Comparison of ENCODE assay signal across 13 cellular contexts in genomic region chr17:55161935-55162555, GRCh38.
DNase-seq lines count a peak whose midpoint lies in the region; ATAC-seq, FAIRE-seq and TF ChIP-seq lines count a peak whose summit lies in the region.
"Had no signal": no experiment of that assay in that cellular context is flagged by ENCODE, and none has a peak within 500 bp of the region (broad histone marks: within the 10 kb centered on the region; RNA-seq: fewer than 3 reads in every experiment).

No MANE protein-coding gene starts in this region.

- no TSS peak for BruUV-seq in K562 (replicated peaks; lab: Mats Ljungman, UMichigan)

- peak; percentile 88 for FAIRE-seq in HTR-8/SVneo (lab: Jason Lieb, UNC)
- FAIRE-seq in K562 (lab: Jason Lieb, UNC) = no peak
- FAIRE-seq: H1, islet of Langerhans had no signal

- ATAC-seq in K562 (no peak), GM18502 (IDR thresholded peaks at IDR 0.05; ENCODE audit: poor library complexity, unreplicated experiment) (no peak), GM19328 (IDR thresholded peaks at IDR 0.05; ENCODE audit: unreplicated experiment) (no peak)

- POLR2A ChIA-PET in K562 (lab: Yijun Ruan, JAX) = no interaction called here

- TF ChIP-seq CTCF in K562 (IDR thresholded peaks at IDR 0.05 in 2 of 3, conservative IDR thresholded peaks at IDR 0.05 in 1 of 3; ENCODE audit: insufficient read depth in 2 of 3, low read depth in 1 of 3, low read length in 3 of 3) = no peak

- 0 out of 3 replicates have a peak, but pooled peaks cover 3% of the 10 kb centered on the region for H3K36me3 ChIP-seq in K562 (ENCODE audit: control insufficient read depth, insufficient read depth, low read length)
- H3K36me3 ChIP-seq: transverse colon had no signal

- H2AFZ ChIP-seq in K562 (ENCODE audit: low read depth, low read length) = no peak overlapping the region

- in situ Hi-C loops in K562 (cut with MboI) = no loop called here

- H3K4me2 ChIP-seq in K562 (ENCODE audit: insufficient read depth, low read length) = no peak overlapping the region

- H3K27ac ChIP-seq in K562 (ENCODE audit: extremely low read depth, low read depth, low read length) = no peak overlapping the region
- H3K27ac ChIP-seq: transverse colon had no signal

- H3K79me2 ChIP-seq in K562 (ENCODE audit: control insufficient read depth, insufficient read depth, low read length) = no peaks in the 10 kb centered on the region

- no peak for TF ChIP-seq POLR2A in K562 (conservative IDR thresholded peaks at IDR 0.05)

- H3K4me1 ChIP-seq in K562 (replicated peaks in 1 of 2; ENCODE audit: control insufficient read depth in 2 of 2, insufficient read depth in 2 of 2, low read length in 2 of 2) = no peaks in the 10 kb centered on the region

- H4K20me1 ChIP-seq in K562 (replicated peaks; ENCODE audit: control insufficient read depth, insufficient read depth, low read length) = no peaks in the 10 kb centered on the region

- no peak for TF ChIP-seq RAD21 in K562 (CRISPR knock-in tag; conservative IDR thresholded peaks at IDR 0.05 in 1 of 2, IDR thresholded peaks at IDR 0.05 in 1 of 2)

- CTCF ChIA-PET in K562 (lab: Yijun Ruan, JAX; ENCODE audit: low intra/inter-chr PET ratio) = no interaction called here

- WGBS in K562 (ENCODE audit: insufficient coverage, low coverage, missing lambda C conversion rate) = 60% methylated on average over 7 of the region's 7 CpGs

- no peaks in the 10 kb centered on the region for H3K9me3 ChIP-seq in K562 (replicated peaks; ENCODE audit: control insufficient read depth, insufficient read depth, low read depth, low read length)
- H3K9me3 ChIP-seq: transverse colon had no signal

- H3K9ac ChIP-seq in K562 (ENCODE audit: insufficient read depth in 1 of 2, low read depth in 2 of 2, low read length in 2 of 2) = no peak overlapping the region

- TF ChIP-seq EP300 in K562 (IDR thresholded peaks at IDR 0.05; ENCODE audit: low read length) = no peak

- intact Hi-C loops in K562 (cut with micrococcal nuclease) = no loop called here

- H3K27me3 ChIP-seq in K562 (ENCODE audit: control insufficient read depth in 2 of 2, insufficient read depth in 2 of 2, low read length in 2 of 2) = no peaks in the 10 kb centered on the region
- H3K27me3 ChIP-seq: transverse colon had no signal

- no peaks in the 10 kb centered on the region for H3K9me1 ChIP-seq in K562 (ENCODE audit: control insufficient read depth, insufficient read depth, low read length)

- no peak overlapping the region for H3K4me3 ChIP-seq in K562
- H3K4me3 ChIP-seq: transverse colon had no signal

- DNase-seq in COLO829 (ENCODE audit: low spot score) (peak; percentile 13), HTR-8/SVneo (ENCODE audit: insufficient read length, low spot score) (peak; percentile 54), K562 (ENCODE audit: extremely low read depth in 1 of 4, low spot score in 3 of 4) (no peak), lung microvascular endothelial cell (ENCODE audit: low read depth in 2 of 2) (peak; percentile 2 to 78), Kasumi-1 (lab: John Stamatoyannopoulos, UW) (no peak), MV-4-11 (lab: John Stamatoyannopoulos, UW) (no peak)
- DNase-seq: DND-41, NCI-H1694, transverse colon had no signal

TF ChIP-seq in K562, 482 proteins besides CTCF, POLR2A, EP300 and RAD21:
- TF ChIP-seq FOXO4 (CRISPR knock-in tag; IDR thresholded peaks at IDR 0.05) = no peak
- no peak for TF ChIP-seq PTRF (tag; IDR thresholded peaks at IDR 0.05)
- no peak for TF ChIP-seq ILK (tag; IDR thresholded peaks at IDR 0.05; ENCODE audit: borderline replicate concordance, low read depth)
- TF ChIP-seq PATZ1 (CRISPR knock-in tag; IDR thresholded peaks at IDR 0.05; ENCODE audit: borderline replicate concordance) = no peak
- peak; percentile 48; the same call in 1 of the 2 replicates for TF ChIP-seq NFIC (IDR thresholded peaks at IDR 0.05)

Comparison
In these comparisons a context has a peak if more than half of its experiments do, and no peak if none do; other contexts are left out.
1. DNase-seq: peak in COLO829 (single experiment), HTR-8/SVneo (single experiment) and lung microvascular endothelial cell (2 of 2); none in K562 (0 of 4), Kasumi-1 (0 of 2) and MV-4-11 (single experiment).